In genomic region chr10:91295346-91295745, GRCh38 we compare ENCODE assay signal across 26 cellular contexts.
DNase-seq lines count a peak whose midpoint lies in the region; ATAC-seq, FAIRE-seq and TF ChIP-seq lines count a peak whose summit lies in the region.
"Had no signal": no experiment of that assay in that cellular context is flagged by ENCODE, and none has a peak within 500 bp of the region (broad histone marks: within the 10 kb centered on the region; RNA-seq: fewer than 3 reads in every experiment).

No MANE protein-coding gene starts in this region.

- DNase-seq in DND-41 (no peak), SK-N-MC (ENCODE audit: low read depth, low spot score) (no peak), astrocyte (ENCODE audit: low read depth) (peak; percentile 75), smooth muscle cell (lab: John Stamatoyannopoulos, UW; ENCODE audit: unreplicated experiment) (no peak), COR-L47 (lab: John Stamatoyannopoulos, UW) (no peak), GM10248 (ENCODE audit: extremely low spot score) (no peak), GM12891 (ENCODE audit: insufficient read length, low spot score) (no peak)
- DNase-seq: ACHN; AML-193; BE2C; Calu3; CD4-positive, alpha-beta T cell; CD8-positive, alpha-beta memory T cell; DMS53; DMS79 treated with DMSO at 0.1 percent for 48 hours; GOT3; HFFc6 had no signal

- H3K27me3 ChIP-seq in DND-41 (ENCODE audit: insufficient read depth, low read length, poor library complexity) (no peaks in the 10 kb centered on the region), astrocyte (ENCODE audit: insufficient read depth, low read length) (no peaks in the 10 kb centered on the region), smooth muscle cell (ENCODE audit: low read depth) (no peaks in the 10 kb centered on the region)
- H3K27me3 ChIP-seq: BE2C; BLaER1 treated with 17β-estradiol and CSF1 and Interleukin-3, amounts not matched to agents 10 nM and 100 nM had no signal

- peaks cover 6% of the 10 kb centered on the region for H3K27me3 Mint-ChIP-seq in astrocyte (ENCODE audit: low read depth, unreplicated experiment)

- no peak for ATAC-seq in DND-41 (ENCODE audit: insufficient read depth, low read depth)
- ATAC-seq: A549, GM12878 had no signal

- no peaks in the 10 kb centered on the region for H4K20me1 ChIP-seq in DND-41 (ENCODE audit: insufficient read depth, low read length)
- no peaks in the 10 kb centered on the region for H4K20me1 ChIP-seq in astrocyte (ENCODE audit: insufficient read depth, low read length)
- H4K20me1 ChIP-seq in smooth muscle cell (ENCODE audit: low read depth): no peaks in the 10 kb centered on the region
- H4K20me1 ChIP-seq: BLaER1 treated with 17β-estradiol and CSF1 and Interleukin-3, amounts not matched to agents 10 nM and 100 nM had no signal

- H3K27ac ChIP-seq in DND-41 (ENCODE audit: low read length): no peak overlapping the region
- H3K27ac ChIP-seq in SK-N-MC: peak overlapping the region; percentile 90
- H3K27ac ChIP-seq in astrocyte (ENCODE audit: low read depth, low read length): no peak overlapping the region
- no peak overlapping the region for H3K27ac ChIP-seq in smooth muscle cell (ENCODE audit: low read depth)
- H3K27ac ChIP-seq: 22Rv1; A549; BLaER1 treated with 17β-estradiol and CSF1 and Interleukin-3, amounts not matched to agents 10 nM and 100 nM had no signal

- H3K79me2 ChIP-seq in DND-41 (ENCODE audit: insufficient read depth, low read length): no peaks in the 10 kb centered on the region
- H3K79me2 ChIP-seq in astrocyte (ENCODE audit: insufficient read depth, low read length): no peaks in the 10 kb centered on the region
- no peaks in the 10 kb centered on the region for H3K79me2 ChIP-seq in smooth muscle cell (ENCODE audit: low read depth)

- H3K4me3 Mint-ChIP-seq in astrocyte (ENCODE audit: unreplicated experiment): no peak overlapping the region
- H3K4me3 Mint-ChIP-seq: CD14-positive monocyte; CD4-positive, alpha-beta T cell; CD8-positive, alpha-beta memory T cell; HFFc6 had no signal

- FAIRE-seq in astrocyte (lab: Jason Lieb, UNC): peak; percentile 32
- FAIRE-seq in GM12891 (lab: Jason Lieb, UNC): no peak
- FAIRE-seq: A549, G401.6, GM12878, GM18507, H54 had no signal

- H2AFZ ChIP-seq in DND-41 (ENCODE audit: low read depth, low read length) (0 out of 2 replicates have a peak overlapping the region, but pooled peaks have one; percentile 26), astrocyte (ENCODE audit: low read depth, low read length) (no peak overlapping the region), smooth muscle cell (ENCODE audit: low read depth) (no peak overlapping the region)

- H3K4me1 ChIP-seq in DND-41 (ENCODE audit: insufficient read depth, low read length) (peaks cover 36% of the 10 kb centered on the region), astrocyte (ENCODE audit: insufficient read depth, low read length) (no peaks in the 10 kb centered on the region), smooth muscle cell (ENCODE audit: low read depth) (peaks cover 8% of the 10 kb centered on the region)
- H3K4me1 ChIP-seq: BE2C had no signal

- no peaks in the 10 kb centered on the region for H3K9me3 ChIP-seq in DND-41 (ENCODE audit: insufficient read depth, low read length, severe bottlenecking)
- H3K9me3 ChIP-seq in SK-N-MC (ENCODE audit: low read depth, low read length): no peaks in the 10 kb centered on the region
- H3K9me3 ChIP-seq in astrocyte (ENCODE audit: insufficient read depth, low read depth, low read length): no peaks in the 10 kb centered on the region
- no peaks in the 10 kb centered on the region for H3K9me3 ChIP-seq in smooth muscle cell (replicated peaks; ENCODE audit: low read depth)
- H3K9me3 ChIP-seq: A549; BE2C; BLaER1 treated with 17β-estradiol and CSF1 and Interleukin-3, amounts not matched to agents 10 nM and 100 nM had no signal

- H3K4me3 ChIP-seq in DND-41 (ENCODE audit: low read depth in 1 of 2, low read length in 2 of 2) (no peak overlapping the region), SK-N-MC (no peak overlapping the region), astrocyte (ENCODE audit: insufficient read depth, low read depth, low read length) (no peak overlapping the region), smooth muscle cell (no peak overlapping the region)
- H3K4me3 ChIP-seq: A549; BLaER1 treated with 17β-estradiol and CSF1 and Interleukin-3, amounts not matched to agents 10 nM and 100 nM; GM12878; HAP-1 had no signal

- WGBS in smooth muscle cell (ENCODE audit: low lambda C conversion rate): 18% methylated on average over 6 of the region's 6 CpGs

- no peak for TF ChIP-seq CTCF in DND-41 (IDR thresholded peaks at IDR 0.05; ENCODE audit: borderline replicate concordance, extremely low read depth, low read length, poor library complexity, severe bottlenecking)
- TF ChIP-seq CTCF in astrocyte (IDR thresholded peaks at IDR 0.05; ENCODE audit: insufficient read depth, low read depth, low read length): no peak
- TF ChIP-seq CTCF in smooth muscle cell (IDR thresholded peaks at IDR 0.05; ENCODE audit: borderline replicate concordance, insufficient read depth, poor library complexity, severe bottlenecking): no peak
- TF ChIP-seq CTCF in GM10248 (IDR thresholded peaks at IDR 0.05; ENCODE audit: control extremely low read depth, extremely low read depth, low read depth, missing control alignments): no peak

- H3K27ac Mint-ChIP-seq in astrocyte (ENCODE audit: unreplicated experiment): peak overlapping the region; percentile 23
- H3K27ac Mint-ChIP-seq: CD14-positive monocyte; CD4-positive, alpha-beta T cell; CD8-positive, alpha-beta memory T cell; HFFc6 had no signal

- H3K9me3 Mint-ChIP-seq in astrocyte (ENCODE audit: unreplicated experiment): peaks cover 2% of the 10 kb centered on the region
- H3K9me3 Mint-ChIP-seq: CD14-positive monocyte; CD4-positive, alpha-beta T cell; CD8-positive, alpha-beta memory T cell; HFFc6 had no signal

- H3K4me1 Mint-ChIP-seq in astrocyte (ENCODE audit: low read depth, unreplicated experiment): peaks cover 11% of the 10 kb centered on the region

- H3K36me3 ChIP-seq in DND-41 (ENCODE audit: insufficient read depth, low read length): no peaks in the 10 kb centered on the region
- H3K36me3 ChIP-seq in SK-N-MC (ENCODE audit: insufficient read depth, low read length): no peaks in the 10 kb centered on the region
- no peaks in the 10 kb centered on the region for H3K36me3 ChIP-seq in astrocyte (ENCODE audit: insufficient read depth, low read length)
- no peaks in the 10 kb centered on the region for H3K36me3 ChIP-seq in smooth muscle cell (ENCODE audit: low read depth)
- H3K36me3 ChIP-seq: BE2C; BLaER1 treated with 17β-estradiol and CSF1 and Interleukin-3, amounts not matched to agents 10 nM and 100 nM; HAP-1 had no signal

- no peaks in the 10 kb centered on the region for H3K36me3 Mint-ChIP-seq in astrocyte (ENCODE audit: low read depth, unreplicated experiment)
- H3K36me3 Mint-ChIP-seq: CD14-positive monocyte; CD8-positive, alpha-beta memory T cell had no signal

- no peak for TF ChIP-seq POLR2A in GM12891 (IDR thresholded peaks at IDR 0.05; ENCODE audit: low read depth, low read length)

- CTCF ChIA-PET in GM10248 (lab: Yijun Ruan, JAX): interaction anchor here (2.1 to 3.1 kb wide), 3 partner anchors 289 to 384 kb away, joined by 8 to 12 read pairs (median 8); no protein-coding TSS in a partner anchor

- no peak overlapping the region for H3K9ac ChIP-seq in DND-41 (ENCODE audit: low read depth, low read length)
- H3K9ac ChIP-seq in SK-N-MC (ENCODE audit: insufficient read length): no peak overlapping the region
- no peak overlapping the region for H3K9ac ChIP-seq in astrocyte (ENCODE audit: low read length)
- no peak overlapping the region for H3K9ac ChIP-seq in smooth muscle cell (ENCODE audit: low read depth)
- H3K9ac ChIP-seq: BLaER1 treated with 17β-estradiol and CSF1 and Interleukin-3, amounts not matched to agents 10 nM and 100 nM had no signal

- POLR2A ChIA-PET in GM10248 (lab: Yijun Ruan, JAX): no interaction called here

- no peaks in the 10 kb centered on the region for H3F3A ChIP-seq in smooth muscle cell (ENCODE audit: low read depth)

- no peak overlapping the region for H3K4me2 ChIP-seq in DND-41 (ENCODE audit: insufficient read depth, low read length)
- no peak overlapping the region for H3K4me2 ChIP-seq in astrocyte (ENCODE audit: low read length)
- H3K4me2 ChIP-seq in smooth muscle cell: peak overlapping the region; percentile 53
- H3K4me2 ChIP-seq: A549 had no signal

TF ChIP-seq in GM12891, 5 proteins besides CTCF, POLR2A, EP300 and RAD21:
- TF ChIP-seq SPI1 (IDR thresholded peaks at IDR 0.05; ENCODE audit: low read depth, low read length) (no peak), TAF1 (IDR thresholded peaks at IDR 0.05; ENCODE audit: low read depth, low read length) (no peak), POLR2AphosphoS5 (IDR thresholded peaks at IDR 0.05; ENCODE audit: low read depth, low read length) (no peak), POU2F2 (IDR thresholded peaks at IDR 0.05; ENCODE audit: low read depth, low read length) (no peak), PAX5 (IDR thresholded peaks at IDR 0.05; ENCODE audit: insufficient read depth, low read length, severe bottlenecking) (no peak)
